Comparison of ENCODE assay signal across 22 cellular contexts in the genomic region with DNA sequence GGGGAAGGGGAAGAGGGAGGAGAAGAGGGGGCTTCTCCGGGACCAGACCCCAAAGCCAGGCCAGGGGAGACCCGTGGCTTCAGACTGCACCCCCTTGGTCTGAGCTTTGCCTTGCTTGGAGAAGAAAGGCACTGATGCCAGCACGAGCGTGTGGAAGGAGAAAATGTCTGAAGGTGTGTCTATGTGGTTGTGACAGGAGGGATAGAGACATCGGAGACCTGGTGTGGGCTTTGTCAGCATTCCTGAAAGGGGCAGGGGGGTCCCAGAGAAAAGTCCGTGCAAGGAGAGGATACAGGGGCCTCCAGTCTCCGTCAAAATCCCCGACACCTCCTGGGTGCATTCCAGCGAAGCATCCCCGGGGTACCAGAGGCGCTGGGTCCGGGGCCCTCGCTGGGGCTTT.
A peak's percentile ranks its signal among the peaks of the same experiment; 100 is the strongest.
DNase-seq lines count a peak whose midpoint lies in the region; ATAC-seq and TF ChIP-seq lines count a peak whose summit lies in the region.
"Had no signal": no experiment of that assay in that cellular context is flagged by ENCODE, and none has a peak within 500 bp of the region (broad histone marks: within the 10 kb centered on the region; RNA-seq: fewer than 3 reads in every experiment).

No MANE protein-coding gene starts in this region.

- H3K27ac Mint-ChIP-seq in endodermal cell (no peak overlapping the region), immature natural killer cell (no peak overlapping the region)
- H3K27ac Mint-ChIP-seq: CD4-positive, alpha-beta memory T cell; IgD-negative memory B cell had no signal

- intact Hi-C loops in Right ventricle myocardium inferior (cut with DNase I): no loop called here

- H3K27me3 Mint-ChIP-seq in endodermal cell (ENCODE audit: insufficient read depth) (peaks cover 66% of the 10 kb centered on the region), immature natural killer cell (ENCODE audit: low read depth in 3 of 3) (peaks cover 2 to 17% (median 3%) of the 10 kb centered on the region in 3 donors)

- H3K9ac ChIP-seq in ES-I3 (ENCODE audit: low read depth, low read length) (peak overlapping the region; percentile 61), HUES64 (ENCODE audit: low read depth, low read length) (peak overlapping the region; percentile 82), endodermal cell (ENCODE audit: extremely low read depth, low read length, poor library complexity, severe bottlenecking) (no peak overlapping the region), iPS-20b (ENCODE audit: low read depth, low read length) (peak overlapping the region; percentile 93), GM23248 (no peak overlapping the region)
- H3K9ac ChIP-seq: BLaER1 treated with 17β-estradiol and CSF1 and Interleukin-3, amounts not matched to agents 10 nM and 100 nM had no signal

- no peak for ATAC-seq in Right ventricle myocardium inferior
- ATAC-seq: HCT116 had no signal

- H3K9me3 ChIP-seq in ES-I3 (ENCODE audit: control insufficient read depth, insufficient read depth, low read length): no peaks in the 10 kb centered on the region
- H3K9me3 ChIP-seq in HUES64 (ENCODE audit: insufficient read depth, low read depth, low read length): no peaks in the 10 kb centered on the region
- H3K9me3 ChIP-seq in endodermal cell (ENCODE audit: control insufficient read depth, low read length): no peaks in the 10 kb centered on the region
- no peaks in the 10 kb centered on the region for H3K9me3 ChIP-seq in iPS-20b (ENCODE audit: insufficient read depth, low read depth, low read length)
- H3K9me3 ChIP-seq in GM23248 (ENCODE audit: low read depth): no peaks in the 10 kb centered on the region
- H3K9me3 ChIP-seq: SJSA1 had no signal

- H3F3A ChIP-seq in GM23248 (ENCODE audit: insufficient read depth): no peaks in the 10 kb centered on the region

- H3K9me3 Mint-ChIP-seq in endodermal cell: peaks cover 6% of the 10 kb centered on the region
- peaks cover 0 to 13% (median under 1%) of the 10 kb centered on the region in 6 donors for H3K9me3 Mint-ChIP-seq in immature natural killer cell

- H3K4me1 ChIP-seq in ES-I3 (ENCODE audit: insufficient read depth, low read length) (peaks cover 14% of the 10 kb centered on the region; the same call in 1 of the 2 replicates), HUES64 (ENCODE audit: insufficient read depth, low read length) (peaks cover 34% of the 10 kb centered on the region), endodermal cell (ENCODE audit: control insufficient read depth, insufficient read depth, low read length) (peaks cover 8% of the 10 kb centered on the region), iPS-20b (ENCODE audit: insufficient read depth, low read length) (peaks cover 29% of the 10 kb centered on the region), GM23248 (ENCODE audit: insufficient read depth) (no peaks in the 10 kb centered on the region)
- H3K4me1 ChIP-seq: BLaER1 treated with 17β-estradiol and CSF1 and Interleukin-3, amounts not matched to agents 10 nM and 100 nM; SJSA1 had no signal

- H2AFZ ChIP-seq in GM23248: no peak overlapping the region

- no peaks in the 10 kb centered on the region for H4K20me1 ChIP-seq in GM23248 (ENCODE audit: insufficient read depth)
- H4K20me1 ChIP-seq: BLaER1 treated with 17β-estradiol and CSF1 and Interleukin-3, amounts not matched to agents 10 nM and 100 nM had no signal

- WGBS in HUES64: 4% methylated on average over 13 of the region's 13 CpGs
- WGBS in endodermal cell (ENCODE audit: insufficient coverage in 1 of 2, insufficient read length in 1 of 2), 2 experiments: 0 to 14% methylated on average over 2 to 13 of the region's 13 CpGs
- WGBS in GM23248 (ENCODE audit: low coverage in 1 of 2, low lambda C conversion rate in 2 of 2, missing lambda C conversion rate in 2 of 2), 2 experiments: 2% methylated on average over 12 to 13 of the region's 13 CpGs

- H3K4me3 ChIP-seq in HUES64 (ENCODE audit: low read length) (peak overlapping the region; percentile 55), endodermal cell (ENCODE audit: low read length) (peak overlapping the region; percentile 66), iPS-20b (ENCODE audit: low read length) (peak overlapping the region; percentile 66), GM23248 (no peak overlapping the region)
- H3K4me3 ChIP-seq: BLaER1 treated with 17β-estradiol and CSF1 and Interleukin-3, amounts not matched to agents 10 nM and 100 nM; SJSA1 had no signal

- peak; percentile 63 for DNase-seq in endodermal cell
- no peak for DNase-seq in Right ventricle myocardium inferior (ENCODE audit: missing footprints)
- no peak for DNase-seq in GM23248
- no peak for DNase-seq in immature natural killer cell
- no peak for DNase-seq in activated effector memory CD4-positive, alpha-beta T cell treated with anti-CD3 and anti-CD28 coated beads, Interleukin-2, amount 50 U/mL, for 16 hours
- DNase-seq: CD4-positive, alpha-beta memory T cell; DMS153; GDM1; MV-4-11; NCI-H1105 treated with DMSO at 0.1 percent for 48 hours; NCI-H2029 treated with DMSO at 0.1 percent for 48 hours; NCI-H226; NCI-H510A treated with DMSO at 0.1 percent for 48 hours; NCI-H748 treated with DMSO at 0.1 percent for 48 hours had no signal

- no peaks in the 10 kb centered on the region for H3K36me3 Mint-ChIP-seq in endodermal cell (ENCODE audit: low read depth)
- H3K36me3 Mint-ChIP-seq in immature natural killer cell: no peaks in the 10 kb centered on the region
- H3K36me3 Mint-ChIP-seq: CD4-positive, alpha-beta memory T cell; IgD-negative memory B cell had no signal

- H3K9me2 ChIP-seq in GM23248 (ENCODE audit: insufficient read depth): no peaks in the 10 kb centered on the region

- no peak overlapping the region for H3K4me2 ChIP-seq in GM23248 (ENCODE audit: unreplicated experiment)
- H3K4me2 ChIP-seq: BLaER1 treated with 17β-estradiol and CSF1 and Interleukin-3, amounts not matched to agents 10 nM and 100 nM had no signal

- TF ChIP-seq CTCF in endodermal cell (conservative IDR thresholded peaks at IDR 0.05): no peak

- in situ Hi-C loops in GM23248 (cut with MboI): no loop called here

- H3K27me3 ChIP-seq in HUES64 (ENCODE audit: insufficient read depth, low read length) (no peaks in the 10 kb centered on the region), endodermal cell (ENCODE audit: control insufficient read depth, insufficient read depth, low read length, poor library complexity, severe bottlenecking) (peaks cover 28% of the 10 kb centered on the region), iPS-20b (ENCODE audit: insufficient read depth, low read length) (peaks cover 28% of the 10 kb centered on the region), GM23248 (replicated peaks; ENCODE audit: insufficient read depth) (peaks cover 33% of the 10 kb centered on the region; the same call in 1 of the 2 replicates)

- H3K4me1 Mint-ChIP-seq in endodermal cell: peaks cover 20% of the 10 kb centered on the region
- no peaks in the 10 kb centered on the region for H3K4me1 Mint-ChIP-seq in immature natural killer cell
- H3K4me1 Mint-ChIP-seq: IgD-negative memory B cell had no signal

- H3K27ac ChIP-seq in HUES64 (ENCODE audit: low read depth, low read length): peak overlapping the region; percentile 99
- no peak overlapping the region for H3K27ac ChIP-seq in endodermal cell (ENCODE audit: low read depth, low read length)
- H3K27ac ChIP-seq in iPS-20b (ENCODE audit: low read length): peak overlapping the region; percentile 90
- H3K27ac ChIP-seq in GM23248: no peak overlapping the region
- H3K27ac ChIP-seq: 22Rv1; BLaER1 treated with 17β-estradiol and CSF1 and Interleukin-3, amounts not matched to agents 10 nM and 100 nM; SJSA1 had no signal

- H3K36me3 ChIP-seq in ES-I3 (ENCODE audit: insufficient read depth, low read length): no peaks in the 10 kb centered on the region
- H3K36me3 ChIP-seq in HUES64 (ENCODE audit: insufficient read depth, low read length): no peaks in the 10 kb centered on the region
- H3K36me3 ChIP-seq in endodermal cell (ENCODE audit: control insufficient read depth, insufficient read depth, low read length): no peaks in the 10 kb centered on the region
- H3K36me3 ChIP-seq in iPS-20b (ENCODE audit: insufficient read depth, low read depth, low read length): no peaks in the 10 kb centered on the region
- H3K36me3 ChIP-seq in GM23248 (ENCODE audit: low read depth): no peaks in the 10 kb centered on the region
- H3K36me3 ChIP-seq: BLaER1 treated with 17β-estradiol and CSF1 and Interleukin-3, amounts not matched to agents 10 nM and 100 nM; SJSA1 had no signal

- no peaks in the 10 kb centered on the region for H3K79me2 ChIP-seq in GM23248 (ENCODE audit: insufficient read depth)

- H3K4me3 Mint-ChIP-seq in endodermal cell (peak overlapping the region; percentile 46), immature natural killer cell (no peak overlapping the region)
- H3K4me3 Mint-ChIP-seq: CD4-positive, alpha-beta memory T cell; IgD-negative memory B cell had no signal

Comparison
In these comparisons a context has a peak if more than half of its experiments do, and no peak if none do; other contexts are left out.
1. H3K9ac ChIP-seq: peak in ES-I3 (single experiment), HUES64 (single experiment) and iPS-20b (single experiment); none in endodermal cell (single experiment) and GM23248 (single experiment).
2. H3K27ac ChIP-seq: peak in HUES64 (single experiment) and iPS-20b (single experiment); none in endodermal cell (single experiment) and GM23248 (single experiment).